ENCODE assay signal across 8 cellular contexts in genomic region chr1:66351474-66351873, GRCh38.
DNase-seq lines count a peak whose midpoint lies in the region; ATAC-seq, FAIRE-seq and TF ChIP-seq lines count a peak whose summit lies in the region.

No MANE protein-coding gene starts in this region.

- peak; percentile 34 for FAIRE-seq in astrocyte (lab: Jason Lieb, UNC)

- H3K9me3 ChIP-seq in astrocyte (ENCODE audit: insufficient read depth, low read depth, low read length) (no peaks in the 10 kb centered on the region), skeletal muscle tissue (ENCODE audit: control insufficient read depth in 3 of 3, low read length in 3 of 3) (no peaks in the 10 kb centered on the region), PC-3 (ENCODE audit: low read length) (no peaks in the 10 kb centered on the region)

- H3K4me1 Mint-ChIP-seq in astrocyte (ENCODE audit: low read depth, unreplicated experiment) (peaks cover 52% of the 10 kb centered on the region), MCF 10A (ENCODE audit: insufficient read depth, unreplicated experiment) (peaks cover 53% of the 10 kb centered on the region)

- H3K9ac ChIP-seq in astrocyte (ENCODE audit: low read length) (no peak overlapping the region), skeletal muscle tissue (ENCODE audit: low read depth in 1 of 3, low read length in 3 of 3) (no peak overlapping the region), PC-3 (ENCODE audit: low read length) (no peak overlapping the region)

- H3K27me3 Mint-ChIP-seq in astrocyte (ENCODE audit: low read depth, unreplicated experiment) (no peaks in the 10 kb centered on the region), MCF 10A (ENCODE audit: insufficient read depth, unreplicated experiment) (no peaks in the 10 kb centered on the region)

- peak; percentile 28 for ATAC-seq in HG03045 (IDR thresholded peaks at IDR 0.05; ENCODE audit: unreplicated experiment)
- no peak for ATAC-seq in PC-3
- no peak for ATAC-seq in sciatic nerve

- no TSS peak for BruUV-seq in PC-3 (replicated peaks; lab: Mats Ljungman, UMichigan)
- BruUV-seq in MCF 10A (replicated peaks; lab: Mats Ljungman, UMichigan): no TSS peak

- TF ChIP-seq CTCF in astrocyte (IDR thresholded peaks at IDR 0.05; ENCODE audit: insufficient read depth, low read depth, low read length): no peak
- no peak for TF ChIP-seq CTCF in PC-3 (conservative IDR thresholded peaks at IDR 0.05; ENCODE audit: low read depth, low read length)
- TF ChIP-seq CTCF in MCF 10A (IDR thresholded peaks at IDR 0.05; ENCODE audit: unreplicated experiment): no peak

- no peaks in the 10 kb centered on the region for H3K36me3 ChIP-seq in astrocyte (ENCODE audit: insufficient read depth, low read length)
- H3K36me3 ChIP-seq in skeletal muscle tissue (ENCODE audit: control insufficient read depth in 3 of 3, insufficient read depth in 3 of 3, low read length in 3 of 3): peaks cover 0 to 9% (median 5%) of the 10 kb centered on the region in 3 donors
- H3K36me3 ChIP-seq in PC-3 (ENCODE audit: low read depth, low read length): no peaks in the 10 kb centered on the region

- H3K4me3 Mint-ChIP-seq in astrocyte (ENCODE audit: unreplicated experiment) (no peak overlapping the region), MCF 10A (ENCODE audit: unreplicated experiment) (no peak overlapping the region)

- DNase-seq in NCI-H2227 (lab: John Stamatoyannopoulos, UW; ENCODE audit: unreplicated experiment) (peak; percentile 63), NCI-H2227 treated with DMSO at 0.1 percent for 48 hours (lab: John Stamatoyannopoulos, UW) (no peak), astrocyte (ENCODE audit: low read depth) (no peak), PC-3 (no peak), sciatic nerve (ENCODE audit: low spot score) (no peak), MCF 10A (ENCODE audit: unreplicated experiment) (no peak)

- H4K20me1 ChIP-seq in astrocyte (ENCODE audit: insufficient read depth, low read length) (no peaks in the 10 kb centered on the region), PC-3 (ENCODE audit: low read length) (no peaks in the 10 kb centered on the region)

- peak overlapping the region; percentile 79 for H3K27ac Mint-ChIP-seq in astrocyte (ENCODE audit: unreplicated experiment)
- H3K27ac Mint-ChIP-seq in MCF 10A (ENCODE audit: low read depth, unreplicated experiment): no peak overlapping the region

- H2AFZ ChIP-seq in astrocyte (ENCODE audit: low read depth, low read length): no peak overlapping the region
- H2AFZ ChIP-seq in PC-3 (ENCODE audit: low read length): no peak overlapping the region

- no peaks in the 10 kb centered on the region for H3F3A ChIP-seq in PC-3 (ENCODE audit: low read length, unreplicated experiment)

- CTCF ChIA-PET in PC-3 (lab: Charles Lee) (no interaction called here), MCF 10A (lab: Yijun Ruan, JAX) (interaction anchor here (0.6 to 3.5 kb wide), 5 partner anchors 16 to 190 kb away, joined by 3 to 13 read pairs (median 3); no protein-coding TSS in a partner anchor)

- no peaks in the 10 kb centered on the region for H3K9me2 ChIP-seq in PC-3 (replicated peaks; ENCODE audit: low read length)

- H3K79me2 ChIP-seq in astrocyte (ENCODE audit: insufficient read depth, low read length) (no peaks in the 10 kb centered on the region), PC-3 (ENCODE audit: low read length) (no peaks in the 10 kb centered on the region)

- POLR2A ChIA-PET in PC-3 (lab: Charles Lee; ENCODE audit: unreplicated experiment): no interaction called here
- POLR2A ChIA-PET in MCF 10A (lab: Yijun Ruan, JAX): interaction anchor here (0.6 to 2.5 kb wide), 3 partner anchors 19 to 402 kb away, joined by 3 to 16 read pairs (median 3); no protein-coding TSS in a partner anchor

- H3K9me3 Mint-ChIP-seq in astrocyte (ENCODE audit: unreplicated experiment) (no peaks in the 10 kb centered on the region), MCF 10A (ENCODE audit: unreplicated experiment) (no peaks in the 10 kb centered on the region)

- peaks cover 13% of the 10 kb centered on the region for H3K4me1 ChIP-seq in astrocyte (ENCODE audit: insufficient read depth, low read length)
- H3K4me1 ChIP-seq in skeletal muscle tissue (ENCODE audit: control insufficient read depth in 3 of 3, insufficient read depth in 3 of 3, low read length in 3 of 3): peaks cover 51 to 56% (median 56%) of the 10 kb centered on the region in 3 donors
- peaks cover 23% of the 10 kb centered on the region for H3K4me1 ChIP-seq in PC-3 (ENCODE audit: insufficient read depth, low read length)

- H3K27me3 ChIP-seq in astrocyte (ENCODE audit: insufficient read depth, low read length): no peaks in the 10 kb centered on the region
- no peaks in the 10 kb centered on the region for H3K27me3 ChIP-seq in skeletal muscle tissue (ENCODE audit: control insufficient read depth in 3 of 3, insufficient read depth in 3 of 3, low read length in 3 of 3)
- H3K27me3 ChIP-seq in PC-3 (ENCODE audit: low read length): no peaks in the 10 kb centered on the region

- no peak overlapping the region for H3K4me2 ChIP-seq in astrocyte (ENCODE audit: low read length)
- no peak overlapping the region for H3K4me2 ChIP-seq in PC-3 (ENCODE audit: low read length)

- intact Hi-C loops in PC-3 (cut with micrococcal nuclease): loop anchor here (5.0 kb wide), 3 partner anchors 59 to 86 kb away; no protein-coding TSS in a partner anchor
- intact Hi-C loops in sciatic nerve (cut with DNase I): no loop called here
- intact Hi-C loops in MCF 10A (cut with micrococcal nuclease): no loop called here

- H3K27ac ChIP-seq in astrocyte (ENCODE audit: low read depth, low read length): no peak overlapping the region
- peak overlapping the region; percentile 68 for H3K27ac ChIP-seq in skeletal muscle tissue (ENCODE audit: low read depth, low read length)
- no peak overlapping the region for H3K27ac ChIP-seq in PC-3 (ENCODE audit: low read length)

- H3K36me3 Mint-ChIP-seq in astrocyte (ENCODE audit: low read depth, unreplicated experiment): peaks cover under 1% of the 10 kb centered on the region
- peaks cover 5% of the 10 kb centered on the region for H3K36me3 Mint-ChIP-seq in MCF 10A (ENCODE audit: insufficient read depth, unreplicated experiment)

- H3K4me3 ChIP-seq in astrocyte (ENCODE audit: insufficient read depth, low read depth, low read length) (no peak overlapping the region), skeletal muscle tissue (ENCODE audit: low read length in 3 of 3) (peak overlapping the region in 1 of 3 donors; percentile 29), PC-3 (ENCODE audit: low read length) (no peak overlapping the region)
